In the genomic region with DNA sequence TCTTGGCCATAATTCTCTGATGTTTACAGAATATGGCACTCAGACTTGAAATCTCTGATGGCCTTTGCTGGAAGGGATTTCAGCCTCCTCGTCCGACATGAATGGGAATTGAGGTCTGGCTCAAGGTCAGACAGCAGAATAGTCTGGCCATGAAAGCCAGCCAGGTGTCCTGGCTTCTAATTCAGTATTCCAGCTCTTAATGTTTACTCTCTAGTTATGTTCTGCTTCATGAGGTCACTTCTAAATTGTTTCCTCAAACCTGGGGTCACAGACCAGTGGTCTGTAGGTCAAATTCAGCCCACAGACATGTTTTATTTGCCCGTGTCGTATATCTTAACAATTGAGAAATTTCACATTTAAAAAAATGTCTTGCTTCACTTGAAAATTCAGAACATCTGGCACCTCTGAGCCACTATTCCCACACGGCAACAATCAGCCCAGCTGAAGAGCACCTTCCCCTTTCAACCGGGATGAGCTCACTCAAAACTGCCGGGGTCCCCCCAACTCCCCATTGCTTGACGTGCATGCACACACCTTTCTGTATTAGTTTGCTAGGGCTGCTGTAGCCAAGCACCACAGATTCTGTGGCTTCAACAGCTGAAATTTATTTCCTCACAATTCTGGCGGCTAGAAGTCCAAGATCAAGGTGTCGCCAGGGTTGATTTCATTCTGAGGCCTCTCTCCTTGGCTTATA, we compare ENCODE assay signal across 24 cellular contexts.
DNase-seq lines count a peak whose midpoint lies in the region; ATAC-seq, FAIRE-seq and TF ChIP-seq lines count a peak whose summit lies in the region.
"Had no signal": no experiment of that assay in that cellular context is flagged by ENCODE, and none has a peak within 500 bp of the region (broad histone marks: within the 10 kb centered on the region; RNA-seq: fewer than 3 reads in every experiment).

No MANE protein-coding gene starts in this region.

- H3K4me3 Mint-ChIP-seq in Caco-2 (ENCODE audit: unreplicated experiment) = no peak overlapping the region
- H3K4me3 Mint-ChIP-seq: HFFc6; natural killer cell treated with Interleukin-12 subunit alpha and Interleukin-12 subunit beta and Interleukin-15 and Interleukin-18, amount 100 ng/mL, for 72 hours had no signal

- no peak for TF ChIP-seq POLR2A in uterus (IDR thresholded peaks at IDR 0.05)

- POLR2A ChIA-PET in Caco-2 (lab: Charles Lee) = no interaction called here

- peak; percentile 73 for FAIRE-seq in keratinocyte (lab: Jason Lieb, UNC)
- FAIRE-seq: small intestine had no signal

- CTCF ChIA-PET in Caco-2 (lab: Charles Lee) = no interaction called here

- H3K4me1 Mint-ChIP-seq in Caco-2 (ENCODE audit: low read depth, unreplicated experiment) = peaks cover 48% of the 10 kb centered on the region

- H3K4me3 ChIP-seq in right cardiac atrium (ENCODE audit: low read length) = no peak overlapping the region
- no peak overlapping the region for H3K4me3 ChIP-seq in astrocyte of the cerebellum (ENCODE audit: low read depth, low read length)
- no peak overlapping the region for H3K4me3 ChIP-seq in keratinocyte (ENCODE audit: control insufficient read depth in 2 of 3, extremely low read depth in 1 of 3, insufficient read depth in 2 of 3, low read depth in 1 of 3, low read length in 3 of 3)
- no peak overlapping the region for H3K4me3 ChIP-seq in uterus
- no peak overlapping the region for H3K4me3 ChIP-seq in foreskin fibroblast (ENCODE audit: low read depth in 1 of 2, low read length in 2 of 2)
- no peak overlapping the region for H3K4me3 ChIP-seq in Caco-2 (ENCODE audit: low read depth, low read length)
- H3K4me3 ChIP-seq: SJCRH30, stomach, upper lobe of right lung had no signal

- intact Hi-C loops in Right ventricle myocardium superior (cut with DNase I) = no loop called here
- intact Hi-C loops in right cardiac atrium (cut with DNase I) = no loop called here
- intact Hi-C loops in uterus (cut with DNase I; ENCODE audit: low total_unique reads) = no loop called here
- intact Hi-C loops in Caco-2 (cut with micrococcal nuclease; ENCODE audit: unreplicated experiment) = loop anchor here (5.0 kb wide), 1 partner anchor 360 kb away; no protein-coding TSS in a partner anchor

- no peaks in the 10 kb centered on the region for H3K4me1 ChIP-seq in right cardiac atrium (ENCODE audit: control insufficient read depth, insufficient read depth, low read length)
- H3K4me1 ChIP-seq in keratinocyte (ENCODE audit: control insufficient read depth, extremely low read depth, insufficient read depth, low read length) = peaks cover 22% of the 10 kb centered on the region
- no peaks in the 10 kb centered on the region for H3K4me1 ChIP-seq in uterus
- peaks cover 37% of the 10 kb centered on the region for H3K4me1 ChIP-seq in Caco-2
- H3K4me1 ChIP-seq: upper lobe of right lung had no signal

- H3K27me3 Mint-ChIP-seq in Caco-2 (ENCODE audit: insufficient read depth, unreplicated experiment) = no peaks in the 10 kb centered on the region
- H3K27me3 Mint-ChIP-seq: natural killer cell treated with Interleukin-12 subunit alpha and Interleukin-12 subunit beta and Interleukin-15 and Interleukin-18, amount 100 ng/mL, for 72 hours had no signal

- no peaks in the 10 kb centered on the region for H3K79me2 ChIP-seq in keratinocyte (ENCODE audit: control insufficient read depth, insufficient read depth, low read length)

- TF ChIP-seq CTCF in astrocyte of the cerebellum (IDR thresholded peaks at IDR 0.05; ENCODE audit: low read depth, low read length, missing control alignments) (no peak), keratinocyte (optimal IDR thresholded peaks at IDR 0.05 in 1 of 3, IDR thresholded peaks at IDR 0.05 in 1 of 3, conservative IDR thresholded peaks at IDR 0.05 in 1 of 3; ENCODE audit: extremely low read depth in 1 of 3, insufficient read depth in 2 of 3, low read length in 3 of 3) (no peak), uterus (IDR thresholded peaks at IDR 0.05) (no peak), foreskin fibroblast (IDR thresholded peaks at IDR 0.05; ENCODE audit: low read depth, low read length) (no peak), Caco-2 (IDR thresholded peaks at IDR 0.05; ENCODE audit: insufficient read depth in 1 of 2, low read depth in 1 of 2, low read length in 1 of 2, severe bottlenecking in 1 of 2, unreplicated experiment in 1 of 2) (no peak)

- H3K27ac ChIP-seq in right cardiac atrium (ENCODE audit: low read length) (no peak overlapping the region), keratinocyte (ENCODE audit: control insufficient read depth, insufficient read depth, low read length) (no peak overlapping the region), uterus (no peak overlapping the region)
- H3K27ac ChIP-seq: SJCRH30, stomach, upper lobe of right lung, WERI-Rb-1 had no signal

- no peaks in the 10 kb centered on the region for H4K20me1 ChIP-seq in keratinocyte (ENCODE audit: control insufficient read depth, extremely low read depth, insufficient read depth, low read length)

- H2AFZ ChIP-seq in keratinocyte (ENCODE audit: control insufficient read depth, low read length) = no peak overlapping the region

- WGBS in right cardiac atrium = 77% methylated on average over 10 of the region's 10 CpGs

- H3K9me3 ChIP-seq in right cardiac atrium (ENCODE audit: control insufficient read depth, low read length) = no peaks in the 10 kb centered on the region
- no peaks in the 10 kb centered on the region for H3K9me3 ChIP-seq in keratinocyte (ENCODE audit: control insufficient read depth, low read depth, low read length)
- no peaks in the 10 kb centered on the region for H3K9me3 ChIP-seq in uterus
- H3K9me3 ChIP-seq in Caco-2 = no peaks in the 10 kb centered on the region
- H3K9me3 ChIP-seq: SJCRH30, stomach, upper lobe of right lung had no signal

- in situ Hi-C loops in astrocyte of the cerebellum (cut with HindIII; ENCODE audit: low sequenced_read_pairs) = no loop called here

- no peaks in the 10 kb centered on the region for H3K9me1 ChIP-seq in keratinocyte (ENCODE audit: control insufficient read depth, extremely low read depth, insufficient read depth, low read length)

- H3K27me3 ChIP-seq in right cardiac atrium (ENCODE audit: control insufficient read depth, insufficient read depth) (no peaks in the 10 kb centered on the region), keratinocyte (ENCODE audit: control insufficient read depth, extremely low read depth, insufficient read depth, low read length) (no peaks in the 10 kb centered on the region), uterus (no peaks in the 10 kb centered on the region), Caco-2 (replicated peaks; ENCODE audit: control insufficient read depth, insufficient read depth, low read length) (no peaks in the 10 kb centered on the region)
- H3K27me3 ChIP-seq: SJCRH30, stomach, upper lobe of right lung had no signal

- dilution Hi-C loops in keratinocyte (cut with MboI; ENCODE audit: extremely low pct_ligation_motif_present, low sequenced_read_pairs) = no loop called here

- DNase-seq in Right ventricle myocardium superior (no peak), right cardiac atrium (no peak), astrocyte of the cerebellum (ENCODE audit: low read depth) (peak; percentile 24), keratinocyte (ENCODE audit: low read depth, low spot score) (no peak), uterus (peak; percentile 20 to 33), foreskin fibroblast (no peak), Caco-2 (no peak)
- DNase-seq: cerebellar nuclear complex; effector CD8-positive, alpha-beta T cell; HFFc6; KBM-7; kidney glomerular epithelial cell; MV-4-11; NCI-H2029 treated with DMSO at 0.1 percent for 48 hours; NCI-H510A treated with DMSO at 0.1 percent for 48 hours; SJCRH30; small intestine; stimulated activated CD4-positive, alpha-beta T cell treated with anti-CD3 and anti-CD28 coated beads, Interleukin-4, amount 100 ng/mL, for 24 hours; stomach; T-helper 2 cell; upper lobe of right lung; WERI-Rb-1 had no signal

- H3K36me3 ChIP-seq in keratinocyte (ENCODE audit: control insufficient read depth in 2 of 2, extremely low read depth in 1 of 2, insufficient read depth in 2 of 2, low read length in 2 of 2) (no peaks in the 10 kb centered on the region), uterus (no peaks in the 10 kb centered on the region), Caco-2 (ENCODE audit: control insufficient read depth, insufficient read depth, low read length) (no peaks in the 10 kb centered on the region; the same call in 1 of the 2 replicates)
- H3K36me3 ChIP-seq: SJCRH30, stomach, upper lobe of right lung, WERI-Rb-1 had no signal

- peak; percentile 48 for ATAC-seq in Right ventricle myocardium superior (ENCODE audit: poor library complexity)
- ATAC-seq in right cardiac atrium = no peak
- no peak for ATAC-seq in HG03460 (IDR thresholded peaks at IDR 0.05; ENCODE audit: unreplicated experiment)
- ATAC-seq: natural killer cell treated with Interleukin-12 subunit alpha and Interleukin-12 subunit beta and Interleukin-15 and Interleukin-18, amount 100 ng/mL, for 72 hours; upper lobe of right lung had no signal

- no peak overlapping the region for H3K27ac Mint-ChIP-seq in Caco-2 (ENCODE audit: unreplicated experiment)
- H3K27ac Mint-ChIP-seq: HFFc6; natural killer cell treated with Interleukin-12 subunit alpha and Interleukin-12 subunit beta and Interleukin-15 and Interleukin-18, amount 100 ng/mL, for 72 hours had no signal

- H3K36me3 Mint-ChIP-seq in Caco-2 (ENCODE audit: insufficient read depth, unreplicated experiment) = no peaks in the 10 kb centered on the region
- H3K36me3 Mint-ChIP-seq: natural killer cell treated with Interleukin-12 subunit alpha and Interleukin-12 subunit beta and Interleukin-15 and Interleukin-18, amount 100 ng/mL, for 72 hours had no signal

- no peak overlapping the region for H3K4me2 ChIP-seq in keratinocyte (ENCODE audit: control insufficient read depth, extremely low read depth, insufficient read depth, low read depth, low read length)

- BruUV-seq in Caco-2 (replicated peaks; lab: Mats Ljungman, UMichigan) = no TSS peak

- no peaks in the 10 kb centered on the region for H3K9me3 Mint-ChIP-seq in Caco-2 (ENCODE audit: unreplicated experiment)
- H3K9me3 Mint-ChIP-seq: HFFc6; natural killer cell treated with Interleukin-12 subunit alpha and Interleukin-12 subunit beta and Interleukin-15 and Interleukin-18, amount 100 ng/mL, for 72 hours had no signal

- no peak overlapping the region for H3K9ac ChIP-seq in keratinocyte (ENCODE audit: control insufficient read depth, extremely low read depth, insufficient read depth, low read length)

Comparison
In these comparisons a context has a peak if more than half of its experiments do, and no peak if none do; other contexts are left out.
1. DNase-seq: peak in astrocyte of the cerebellum (single experiment) and uterus (2 of 2); none in Right ventricle myocardium superior (single experiment), right cardiac atrium (0 of 3), keratinocyte (single experiment), foreskin fibroblast (0 of 2) and Caco-2 (0 of 2).